ENCODE assay signal across 1 cellular context in the genomic region with DNA sequence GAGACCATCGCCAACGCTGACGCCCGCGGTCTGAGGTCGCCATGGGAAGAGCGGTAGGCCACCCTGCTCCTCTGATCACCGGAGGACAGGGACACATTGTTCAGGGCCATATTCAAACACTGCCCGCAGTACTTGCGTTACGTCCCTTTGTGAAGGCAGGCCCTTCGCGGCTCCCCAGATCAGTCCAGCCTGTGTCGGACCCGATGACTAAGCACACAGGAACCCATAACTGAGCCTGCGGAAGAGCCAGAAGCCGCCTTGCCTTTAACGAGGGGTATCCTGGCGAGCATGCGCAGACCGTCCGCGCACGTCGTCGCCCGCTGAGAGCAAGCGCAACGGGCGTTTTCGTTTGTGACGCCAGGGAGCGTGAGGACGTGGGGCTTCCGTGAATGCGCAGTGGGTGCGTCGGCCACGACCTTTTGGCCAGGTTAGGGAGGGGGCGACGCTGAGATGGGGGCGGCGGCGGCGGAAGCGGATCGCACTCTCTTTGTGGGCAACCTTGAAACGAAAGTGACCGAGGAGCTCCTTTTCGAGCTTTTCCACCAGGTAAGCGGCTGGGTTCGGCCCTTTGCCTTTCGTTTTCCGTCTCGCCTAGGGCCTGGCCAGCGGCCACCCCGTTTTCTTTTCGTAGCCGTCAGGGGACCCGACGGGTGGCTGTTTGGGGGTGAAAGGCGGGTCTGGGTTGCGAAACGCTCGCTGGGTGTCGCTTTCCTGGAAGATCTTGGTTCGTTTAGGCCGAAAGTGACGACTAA.
TF ChIP-seq lines count a peak whose summit lies in the region.

A gene with protein sequence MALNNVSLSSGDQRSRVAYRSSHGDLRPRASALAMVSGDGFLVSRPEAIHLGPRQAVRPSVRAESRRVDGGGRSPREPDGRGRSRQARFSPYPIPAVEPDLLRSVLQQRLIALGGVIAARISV (minus strand): TSS at position 290 of the 752 bp plus-strand sequence. CDS start 180 bp downstream, at position 110.
A gene with protein sequence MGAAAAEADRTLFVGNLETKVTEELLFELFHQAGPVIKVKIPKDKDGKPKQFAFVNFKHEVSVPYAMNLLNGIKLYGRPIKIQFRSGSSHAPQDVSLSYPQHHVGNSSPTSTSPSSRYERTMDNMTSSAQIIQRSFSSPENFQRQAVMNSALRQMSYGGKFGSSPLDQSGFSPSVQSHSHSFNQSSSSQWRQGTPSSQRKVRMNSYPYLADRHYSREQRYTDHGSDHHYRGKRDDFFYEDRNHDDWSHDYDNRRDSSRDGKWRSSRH (plus strand): TSS at position 445 of the 752 bp plus-strand sequence. CDS start 6 bp downstream, at position 451.

TF ChIP-seq in WTC11, 78 proteins besides CTCF, POLR2A, EP300 and RAD21 (continued from another document and continues in another):
- TF ChIP-seq, protein P1, sequence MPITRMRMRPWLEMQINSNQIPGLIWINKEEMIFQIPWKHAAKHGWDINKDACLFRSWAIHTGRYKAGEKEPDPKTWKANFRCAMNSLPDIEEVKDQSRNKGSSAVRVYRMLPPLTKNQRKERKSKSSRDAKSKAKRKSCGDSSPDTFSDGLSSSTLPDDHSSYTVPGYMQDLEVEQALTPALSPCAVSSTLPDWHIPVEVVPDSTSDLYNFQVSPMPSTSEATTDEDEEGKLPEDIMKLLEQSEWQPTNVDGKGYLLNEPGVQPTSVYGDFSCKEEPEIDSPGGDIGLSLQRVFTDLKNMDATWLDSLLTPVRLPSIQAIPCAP (CRISPR knock-in tag; IDR thresholded peaks at IDR 0.05) = no peak
- TF ChIP-seq, protein P2, sequence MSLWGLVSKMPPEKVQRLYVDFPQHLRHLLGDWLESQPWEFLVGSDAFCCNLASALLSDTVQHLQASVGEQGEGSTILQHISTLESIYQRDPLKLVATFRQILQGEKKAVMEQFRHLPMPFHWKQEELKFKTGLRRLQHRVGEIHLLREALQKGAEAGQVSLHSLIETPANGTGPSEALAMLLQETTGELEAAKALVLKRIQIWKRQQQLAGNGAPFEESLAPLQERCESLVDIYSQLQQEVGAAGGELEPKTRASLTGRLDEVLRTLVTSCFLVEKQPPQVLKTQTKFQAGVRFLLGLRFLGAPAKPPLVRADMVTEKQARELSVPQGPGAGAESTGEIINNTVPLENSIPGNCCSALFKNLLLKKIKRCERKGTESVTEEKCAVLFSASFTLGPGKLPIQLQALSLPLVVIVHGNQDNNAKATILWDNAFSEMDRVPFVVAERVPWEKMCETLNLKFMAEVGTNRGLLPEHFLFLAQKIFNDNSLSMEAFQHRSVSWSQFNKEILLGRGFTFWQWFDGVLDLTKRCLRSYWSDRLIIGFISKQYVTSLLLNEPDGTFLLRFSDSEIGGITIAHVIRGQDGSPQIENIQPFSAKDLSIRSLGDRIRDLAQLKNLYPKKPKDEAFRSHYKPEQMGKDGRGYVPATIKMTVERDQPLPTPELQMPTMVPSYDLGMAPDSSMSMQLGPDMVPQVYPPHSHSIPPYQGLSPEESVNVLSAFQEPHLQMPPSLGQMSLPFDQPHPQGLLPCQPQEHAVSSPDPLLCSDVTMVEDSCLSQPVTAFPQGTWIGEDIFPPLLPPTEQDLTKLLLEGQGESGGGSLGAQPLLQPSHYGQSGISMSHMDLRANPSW (CRISPR knock-in tag; conservative IDR thresholded peaks at IDR 0.05; ENCODE audit: low read depth) = no peak
- TF ChIP-seq GRHL2 (CRISPR knock-in tag; IDR thresholded peaks at IDR 0.05; ENCODE audit: insufficient replicate concordance, severe bottlenecking) (no peak), JAZF1 (CRISPR knock-in tag; IDR thresholded peaks at IDR 0.05) (no peak), GTF2I (CRISPR knock-in tag; conservative IDR thresholded peaks at IDR 0.05) (no peak), ETV6 (CRISPR knock-in tag; IDR thresholded peaks at IDR 0.05) (peak; percentile 19; the same call in 1 of the 2 replicates), NR2C2 (CRISPR knock-in tag; IDR thresholded peaks at IDR 0.05) (no peak), MYBL2 (CRISPR knock-in tag; IDR thresholded peaks at IDR 0.05) (no peak), ZNF121 (CRISPR knock-in tag; IDR thresholded peaks at IDR 0.05) (no peak), NFE2L1 (CRISPR knock-in tag; IDR thresholded peaks at IDR 0.05) (peak; percentile 92), RORB (CRISPR knock-in tag; IDR thresholded peaks at IDR 0.05) (no peak), SOX15 (CRISPR knock-in tag; IDR thresholded peaks at IDR 0.05) (no peak)
- TF ChIP-seq, protein P3, sequence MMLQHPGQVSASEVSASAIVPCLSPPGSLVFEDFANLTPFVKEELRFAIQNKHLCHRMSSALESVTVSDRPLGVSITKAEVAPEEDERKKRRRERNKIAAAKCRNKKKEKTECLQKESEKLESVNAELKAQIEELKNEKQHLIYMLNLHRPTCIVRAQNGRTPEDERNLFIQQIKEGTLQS (CRISPR knock-in tag; conservative IDR thresholded peaks at IDR 0.05) = no peak
- TF ChIP-seq, protein P4, sequence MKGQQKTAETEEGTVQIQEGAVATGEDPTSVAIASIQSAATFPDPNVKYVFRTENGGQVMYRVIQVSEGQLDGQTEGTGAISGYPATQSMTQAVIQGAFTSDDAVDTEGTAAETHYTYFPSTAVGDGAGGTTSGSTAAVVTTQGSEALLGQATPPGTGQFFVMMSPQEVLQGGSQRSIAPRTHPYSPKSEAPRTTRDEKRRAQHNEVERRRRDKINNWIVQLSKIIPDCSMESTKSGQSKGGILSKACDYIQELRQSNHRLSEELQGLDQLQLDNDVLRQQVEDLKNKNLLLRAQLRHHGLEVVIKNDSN (CRISPR knock-in tag; IDR thresholded peaks at IDR 0.05) = peak; percentile 46; the same call in 1 of the 2 replicates
- TF ChIP-seq, protein P5, sequence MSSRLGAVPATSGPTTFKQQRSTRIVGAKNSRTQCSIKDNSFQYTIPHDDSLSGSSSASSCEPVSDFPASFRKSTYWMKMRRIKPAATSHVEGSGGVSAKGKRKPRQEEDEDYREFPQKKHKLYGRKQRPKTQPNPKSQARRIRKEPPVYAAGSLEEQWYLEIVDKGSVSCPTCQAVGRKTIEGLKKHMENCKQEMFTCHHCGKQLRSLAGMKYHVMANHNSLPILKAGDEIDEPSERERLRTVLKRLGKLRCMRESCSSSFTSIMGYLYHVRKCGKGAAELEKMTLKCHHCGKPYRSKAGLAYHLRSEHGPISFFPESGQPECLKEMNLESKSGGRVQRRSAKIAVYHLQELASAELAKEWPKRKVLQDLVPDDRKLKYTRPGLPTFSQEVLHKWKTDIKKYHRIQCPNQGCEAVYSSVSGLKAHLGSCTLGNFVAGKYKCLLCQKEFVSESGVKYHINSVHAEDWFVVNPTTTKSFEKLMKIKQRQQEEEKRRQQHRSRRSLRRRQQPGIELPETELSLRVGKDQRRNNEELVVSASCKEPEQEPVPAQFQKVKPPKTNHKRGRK (CRISPR knock-in tag; IDR thresholded peaks at IDR 0.05; ENCODE audit: borderline replicate concordance) = no peak
- TF ChIP-seq, protein P6, sequence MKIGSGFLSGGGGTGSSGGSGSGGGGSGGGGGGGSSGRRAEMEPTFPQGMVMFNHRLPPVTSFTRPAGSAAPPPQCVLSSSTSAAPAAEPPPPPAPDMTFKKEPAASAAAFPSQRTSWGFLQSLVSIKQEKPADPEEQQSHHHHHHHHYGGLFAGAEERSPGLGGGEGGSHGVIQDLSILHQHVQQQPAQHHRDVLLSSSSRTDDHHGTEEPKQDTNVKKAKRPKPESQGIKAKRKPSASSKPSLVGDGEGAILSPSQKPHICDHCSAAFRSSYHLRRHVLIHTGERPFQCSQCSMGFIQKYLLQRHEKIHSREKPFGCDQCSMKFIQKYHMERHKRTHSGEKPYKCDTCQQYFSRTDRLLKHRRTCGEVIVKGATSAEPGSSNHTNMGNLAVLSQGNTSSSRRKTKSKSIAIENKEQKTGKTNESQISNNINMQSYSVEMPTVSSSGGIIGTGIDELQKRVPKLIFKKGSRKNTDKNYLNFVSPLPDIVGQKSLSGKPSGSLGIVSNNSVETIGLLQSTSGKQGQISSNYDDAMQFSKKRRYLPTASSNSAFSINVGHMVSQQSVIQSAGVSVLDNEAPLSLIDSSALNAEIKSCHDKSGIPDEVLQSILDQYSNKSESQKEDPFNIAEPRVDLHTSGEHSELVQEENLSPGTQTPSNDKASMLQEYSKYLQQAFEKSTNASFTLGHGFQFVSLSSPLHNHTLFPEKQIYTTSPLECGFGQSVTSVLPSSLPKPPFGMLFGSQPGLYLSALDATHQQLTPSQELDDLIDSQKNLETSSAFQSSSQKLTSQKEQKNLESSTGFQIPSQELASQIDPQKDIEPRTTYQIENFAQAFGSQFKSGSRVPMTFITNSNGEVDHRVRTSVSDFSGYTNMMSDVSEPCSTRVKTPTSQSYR (CRISPR knock-in tag; IDR thresholded peaks at IDR 0.05) = no peak; the same call in 1 of the 2 replicates
- TF ChIP-seq, protein P7, sequence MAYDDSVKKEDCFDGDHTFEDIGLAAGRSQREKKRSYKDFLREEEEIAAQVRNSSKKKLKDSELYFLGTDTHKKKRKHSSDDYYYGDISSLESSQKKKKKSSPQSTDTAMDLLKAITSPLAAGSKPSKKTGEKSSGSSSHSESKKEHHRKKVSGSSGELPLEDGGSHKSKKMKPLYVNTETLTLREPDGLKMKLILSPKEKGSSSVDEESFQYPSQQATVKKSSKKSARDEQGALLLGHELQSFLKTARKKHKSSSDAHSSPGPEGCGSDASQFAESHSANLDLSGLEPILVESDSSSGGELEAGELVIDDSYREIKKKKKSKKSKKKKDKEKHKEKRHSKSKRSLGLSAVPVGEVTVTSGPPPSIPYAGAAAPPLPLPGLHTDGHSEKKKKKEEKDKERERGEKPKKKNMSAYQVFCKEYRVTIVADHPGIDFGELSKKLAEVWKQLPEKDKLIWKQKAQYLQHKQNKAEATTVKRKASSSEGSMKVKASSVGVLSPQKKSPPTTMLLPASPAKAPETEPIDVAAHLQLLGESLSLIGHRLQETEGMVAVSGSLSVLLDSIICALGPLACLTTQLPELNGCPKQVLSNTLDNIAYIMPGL (CRISPR knock-in tag; IDR thresholded peaks at IDR 0.05) = peak; percentile 90; the same call in 1 of the 2 replicates
- TF ChIP-seq, protein P8, sequence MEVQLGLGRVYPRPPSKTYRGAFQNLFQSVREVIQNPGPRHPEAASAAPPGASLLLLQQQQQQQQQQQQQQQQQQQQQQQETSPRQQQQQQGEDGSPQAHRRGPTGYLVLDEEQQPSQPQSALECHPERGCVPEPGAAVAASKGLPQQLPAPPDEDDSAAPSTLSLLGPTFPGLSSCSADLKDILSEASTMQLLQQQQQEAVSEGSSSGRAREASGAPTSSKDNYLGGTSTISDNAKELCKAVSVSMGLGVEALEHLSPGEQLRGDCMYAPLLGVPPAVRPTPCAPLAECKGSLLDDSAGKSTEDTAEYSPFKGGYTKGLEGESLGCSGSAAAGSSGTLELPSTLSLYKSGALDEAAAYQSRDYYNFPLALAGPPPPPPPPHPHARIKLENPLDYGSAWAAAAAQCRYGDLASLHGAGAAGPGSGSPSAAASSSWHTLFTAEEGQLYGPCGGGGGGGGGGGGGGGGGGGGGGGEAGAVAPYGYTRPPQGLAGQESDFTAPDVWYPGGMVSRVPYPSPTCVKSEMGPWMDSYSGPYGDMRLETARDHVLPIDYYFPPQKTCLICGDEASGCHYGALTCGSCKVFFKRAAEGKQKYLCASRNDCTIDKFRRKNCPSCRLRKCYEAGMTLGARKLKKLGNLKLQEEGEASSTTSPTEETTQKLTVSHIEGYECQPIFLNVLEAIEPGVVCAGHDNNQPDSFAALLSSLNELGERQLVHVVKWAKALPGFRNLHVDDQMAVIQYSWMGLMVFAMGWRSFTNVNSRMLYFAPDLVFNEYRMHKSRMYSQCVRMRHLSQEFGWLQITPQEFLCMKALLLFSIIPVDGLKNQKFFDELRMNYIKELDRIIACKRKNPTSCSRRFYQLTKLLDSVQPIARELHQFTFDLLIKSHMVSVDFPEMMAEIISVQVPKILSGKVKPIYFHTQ (CRISPR knock-in tag; IDR thresholded peaks at IDR 0.05) = no peak
- TF ChIP-seq, protein P9, sequence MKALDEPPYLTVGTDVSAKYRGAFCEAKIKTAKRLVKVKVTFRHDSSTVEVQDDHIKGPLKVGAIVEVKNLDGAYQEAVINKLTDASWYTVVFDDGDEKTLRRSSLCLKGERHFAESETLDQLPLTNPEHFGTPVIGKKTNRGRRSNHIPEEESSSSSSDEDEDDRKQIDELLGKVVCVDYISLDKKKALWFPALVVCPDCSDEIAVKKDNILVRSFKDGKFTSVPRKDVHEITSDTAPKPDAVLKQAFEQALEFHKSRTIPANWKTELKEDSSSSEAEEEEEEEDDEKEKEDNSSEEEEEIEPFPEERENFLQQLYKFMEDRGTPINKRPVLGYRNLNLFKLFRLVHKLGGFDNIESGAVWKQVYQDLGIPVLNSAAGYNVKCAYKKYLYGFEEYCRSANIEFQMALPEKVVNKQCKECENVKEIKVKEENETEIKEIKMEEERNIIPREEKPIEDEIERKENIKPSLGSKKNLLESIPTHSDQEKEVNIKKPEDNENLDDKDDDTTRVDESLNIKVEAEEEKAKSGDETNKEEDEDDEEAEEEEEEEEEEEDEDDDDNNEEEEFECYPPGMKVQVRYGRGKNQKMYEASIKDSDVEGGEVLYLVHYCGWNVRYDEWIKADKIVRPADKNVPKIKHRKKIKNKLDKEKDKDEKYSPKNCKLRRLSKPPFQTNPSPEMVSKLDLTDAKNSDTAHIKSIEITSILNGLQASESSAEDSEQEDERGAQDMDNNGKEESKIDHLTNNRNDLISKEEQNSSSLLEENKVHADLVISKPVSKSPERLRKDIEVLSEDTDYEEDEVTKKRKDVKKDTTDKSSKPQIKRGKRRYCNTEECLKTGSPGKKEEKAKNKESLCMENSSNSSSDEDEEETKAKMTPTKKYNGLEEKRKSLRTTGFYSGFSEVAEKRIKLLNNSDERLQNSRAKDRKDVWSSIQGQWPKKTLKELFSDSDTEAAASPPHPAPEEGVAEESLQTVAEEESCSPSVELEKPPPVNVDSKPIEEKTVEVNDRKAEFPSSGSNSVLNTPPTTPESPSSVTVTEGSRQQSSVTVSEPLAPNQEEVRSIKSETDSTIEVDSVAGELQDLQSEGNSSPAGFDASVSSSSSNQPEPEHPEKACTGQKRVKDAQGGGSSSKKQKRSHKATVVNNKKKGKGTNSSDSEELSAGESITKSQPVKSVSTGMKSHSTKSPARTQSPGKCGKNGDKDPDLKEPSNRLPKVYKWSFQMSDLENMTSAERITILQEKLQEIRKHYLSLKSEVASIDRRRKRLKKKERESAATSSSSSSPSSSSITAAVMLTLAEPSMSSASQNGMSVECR (CRISPR knock-in tag; IDR thresholded peaks at IDR 0.05; ENCODE audit: borderline replicate concordance) = peak; percentile 83; the same call in 1 of the 2 replicates
